In genomic region chr1:184785529-184785928, GRCh38 we compare ENCODE assay signal across 36 cellular contexts.
"Had no signal": no experiment of that assay in that cellular context is flagged by ENCODE, and none has a peak within 500 bp of the region (broad histone marks: within the 10 kb centered on the region; RNA-seq: fewer than 3 reads in every experiment).

No MANE protein-coding gene starts in this region.

- H3K27me3 ChIP-seq: adrenal gland, body of pancreas, brain microvascular endothelial cell, breast epithelium had no signal

- H3K4me1 Mint-ChIP-seq: activated CD4-positive, alpha-beta T cell treated with anti-CD3 and anti-CD28 coated beads, Interleukin-2, amount 10 ng/mL, durations not matched to agents 24 days and 14 days; activated naive CD8-positive, alpha-beta T cell treated with anti-CD3 and anti-CD28 coated beads for 36 hours; activated T-helper 17 cell treated with anti-CD3 and anti-CD28 coated beads, Interleukin-2, amount 50 U/mL, for 72 hours had no signal

- H3K4me3 ChIP-seq: adrenal gland, body of pancreas, breast epithelium had no signal

- H3K4me3 Mint-ChIP-seq: activated B cell treated with CpG ODN at 0.5 μM for 24 hours; activated CD4-positive, alpha-beta memory T cell treated with anti-CD3 and anti-CD28 coated beads for 36 hours; activated CD4-positive, alpha-beta T cell treated with anti-CD3 and anti-CD28 coated beads, Interleukin-2, amount 10 ng/mL, durations not matched to agents 24 days and 14 days; activated CD8-positive, alpha-beta T cell treated with anti-CD3 and anti-CD28 coated beads for 36 hours; activated naive CD4-positive, alpha-beta T cell treated with anti-CD3 and anti-CD28 coated beads for 36 hours; activated naive CD8-positive, alpha-beta T cell treated with anti-CD3 and anti-CD28 coated beads for 36 hours; activated T-helper 1 cell treated with anti-CD3 and anti-CD28 coated beads, Interleukin-12 subunit alpha, Interleukin-12 subunit beta, Interleukin-2, Interleukin-4 antibody, amounts not matched to agents 30 ng/mL and 10 ng/mL and 1 ng/mL, durations not matched to agents 14 hours and 24 hours and 36 hours; activated T-helper 17 cell treated with anti-CD3 and anti-CD28 coated beads, Interleukin-2, amount 50 U/mL, for 72 hours; T-helper 1 cell treated with Interleukin-12 subunit alpha and Interleukin-12 subunit beta and Interleukin-4 antibody, amounts not matched to agents 30 μg/mL and 1 μg/mL, for 36 hours; T-helper 2 cell treated with Interferon-gamma antibody and Interleukin-4, amounts not matched to agents 5 μg/mL and 100 μg/mL, for 36 hours had no signal

- ATAC-seq: activated CD8-positive, alpha-beta T cell treated with anti-CD3 and anti-CD28 coated beads for 36 hours; activated naive CD4-positive, alpha-beta T cell treated with anti-CD3 and anti-CD28 coated beads, Interleukin-2, amount 50 U/mL, for 72 hours; activated T-helper 17 cell treated with anti-CD3 and anti-CD28 coated beads, Interleukin-2, amount 50 U/mL, for 72 hours; body of pancreas had no signal

- H3K27me3 Mint-ChIP-seq: activated B cell treated with CpG ODN at 0.5 μM for 24 hours; activated CD4-positive, alpha-beta memory T cell treated with anti-CD3 and anti-CD28 coated beads for 36 hours; activated CD4-positive, alpha-beta T cell treated with anti-CD3 and anti-CD28 coated beads, Interleukin-2, amount 10 ng/mL, durations not matched to agents 24 days and 14 days; activated CD8-positive, alpha-beta T cell treated with anti-CD3 and anti-CD28 coated beads for 36 hours; activated naive CD8-positive, alpha-beta T cell treated with anti-CD3 and anti-CD28 coated beads for 36 hours; activated T-helper 17 cell treated with anti-CD3 and anti-CD28 coated beads, Interleukin-2, amount 50 U/mL, for 72 hours had no signal

- H3K36me3 ChIP-seq: adrenal gland, brain microvascular endothelial cell, breast epithelium had no signal

- H3K9me3 ChIP-seq: adrenal gland, body of pancreas had no signal

- H3K27ac ChIP-seq: adrenal gland, brain microvascular endothelial cell, breast epithelium, VCaP had no signal

- H3K4me1 ChIP-seq: adrenal gland, breast epithelium had no signal

- FAIRE-seq: astrocyte, TTC549 had no signal

- DNase-seq: activated B cell treated with CpG ODN at 0.5 μM for 24 hours; activated CD4-positive, alpha-beta memory T cell treated with anti-CD3 and anti-CD28 coated beads for 36 hours; activated CD4-positive, alpha-beta T cell treated with anti-CD3 and anti-CD28 coated beads for 4 hours; activated CD4-positive, alpha-beta T cell treated with anti-CD3 and anti-CD28 coated beads, Interleukin-2, amount 10 ng/mL, durations not matched to agents 24 days and 14 days; activated CD4-positive, alpha-beta T cell treated with anti-CD3 and anti-CD28 coated beads, Interleukin-2, amount 50 U/mL, for 1 hour; activated CD4-positive, alpha-beta T cell treated with anti-CD3 and anti-CD28 coated beads, Interleukin-2, amount 50 U/mL, for 4 hours; activated CD4-positive, CD25-positive, alpha-beta regulatory T cell treated with anti-CD3 and anti-CD28 coated beads, Interleukin-2, amount 50 U/mL, for 72 hours; activated CD8-positive, alpha-beta memory T cell treated with anti-CD3 and anti-CD28 coated beads, Interleukin-2, amount 50 U/mL, for 4 hours; activated CD8-positive, alpha-beta T cell treated with anti-CD3 and anti-CD28 coated beads for 36 hours; activated effector memory CD4-positive, alpha-beta T cell treated with anti-CD3 and anti-CD28 coated beads, Interleukin-2, amount 50 U/mL, for 16 hours; activated gamma-delta T cell treated with Interleukin-2 at 50 U/mL for 16 hours; activated naive CD4-positive, alpha-beta T cell; activated naive CD4-positive, alpha-beta T cell treated with anti-CD3 and anti-CD28 coated beads for 36 hours; activated naive CD4-positive, alpha-beta T cell treated with anti-CD3 and anti-CD28 coated beads, Interleukin-2, amount 50 U/mL, for 16 hours; activated naive CD8-positive, alpha-beta T cell treated with anti-CD3 and anti-CD28 coated beads for 36 hours; activated T-cell treated with anti-CD3 and anti-CD28 coated beads for 4 hours; activated T-cell treated with anti-CD3 and anti-CD28 coated beads, Interleukin-2, amount 50 U/mL, for 1 hour; activated T-cell treated with anti-CD3 and anti-CD28 coated beads, Interleukin-2, amount 50 U/mL, for 48 hours; adrenal gland; amniotic stem cell; aorta; body of pancreas; brain microvascular endothelial cell; central memory CD4-positive, alpha-beta T cell; T-helper 1 cell; T-helper 2 cell; T-helper 9 cell had no signal

- H3K27ac Mint-ChIP-seq: activated B cell treated with CpG ODN at 0.5 μM for 24 hours; activated CD4-positive, alpha-beta memory T cell treated with anti-CD3 and anti-CD28 coated beads for 36 hours; activated CD4-positive, alpha-beta T cell treated with anti-CD3 and anti-CD28 coated beads, Interleukin-2, amount 10 ng/mL, durations not matched to agents 24 days and 14 days; activated CD8-positive, alpha-beta T cell treated with anti-CD3 and anti-CD28 coated beads for 36 hours; activated naive CD4-positive, alpha-beta T cell treated with anti-CD3 and anti-CD28 coated beads for 36 hours; activated naive CD4-positive, alpha-beta T cell treated with anti-CD3 and anti-CD28 coated beads, Interleukin-2, amount 50 U/mL, for 72 hours; activated naive CD8-positive, alpha-beta T cell treated with anti-CD3 and anti-CD28 coated beads for 36 hours; activated T-helper 1 cell treated with anti-CD3 and anti-CD28 coated beads, Interleukin-12 subunit alpha, Interleukin-12 subunit beta, Interleukin-2, Interleukin-4 antibody, amounts not matched to agents 30 ng/mL and 10 ng/mL and 1 ng/mL, durations not matched to agents 14 hours and 24 hours and 36 hours; activated T-helper 17 cell treated with anti-CD3 and anti-CD28 coated beads, Interleukin-2, amount 50 U/mL, for 72 hours; T-helper 1 cell treated with Interleukin-12 subunit alpha and Interleukin-12 subunit beta and Interleukin-4 antibody, amounts not matched to agents 30 μg/mL and 1 μg/mL, for 36 hours; T-helper 2 cell treated with Interferon-gamma antibody and Interleukin-4, amounts not matched to agents 5 μg/mL and 100 μg/mL, for 36 hours had no signal
